ENCODE assay signal across 1 cellular context in genomic region chr2:17753803-17754663, GRCh38.
TF ChIP-seq lines count a peak whose summit lies in the region.

GEN1 (plus strand) TSS chr2:17754138; CDS start chr2:17759944, 5,806 bp downstream.
SMC6 (minus strand) TSS chr2:17753810; CDS start chr2:17745946, 7,864 bp downstream.

TF ChIP-seq in HepG2, 621 proteins besides CTCF, POLR2A, EP300 and RAD21 (continued from another document and continues in another):
- peak in 1 of 2 experiments; percentile 43; a peak in 1 of 4 replicates for TF ChIP-seq REST (IDR thresholded peaks at IDR 0.05; ENCODE audit: borderline replicate concordance in 1 of 2, low read depth in 1 of 2, low read length in 2 of 2)
- peak; percentile 58; the same call in 1 of the 2 replicates for TF ChIP-seq ZNF703 (CRISPR knock-in tag; IDR thresholded peaks at IDR 0.05; ENCODE audit: borderline replicate concordance)
- 0 out of 2 replicates have a peak, but pooled peaks have one; percentile 5 for TF ChIP-seq ZNF839 (CRISPR knock-in tag; IDR thresholded peaks at IDR 0.05; ENCODE audit: borderline replicate concordance)
- TF ChIP-seq ZNF138 (CRISPR knock-in tag; IDR thresholded peaks at IDR 0.05; ENCODE audit: low read depth), result 0 out of 2 replicates have a peak, but pooled peaks have one; percentile 7
- TF ChIP-seq ZBTB37 (CRISPR knock-in tag; IDR thresholded peaks at IDR 0.05), result 0 out of 2 replicates have a peak, but pooled peaks have one; percentile 22
- no peak for TF ChIP-seq RNF2 (conservative IDR thresholded peaks at IDR 0.05; ENCODE audit: low read depth)
- peak; percentile 51; the same call in 1 of the 2 replicates for TF ChIP-seq ZFX (CRISPR knock-in tag; IDR thresholded peaks at IDR 0.05; ENCODE audit: low read depth)
- TF ChIP-seq HNRNPH1 (optimal IDR thresholded peaks at IDR 0.05; ENCODE audit: low read depth, low read length), result peak; percentile 24
- no peak; the same call in 1 of the 2 replicates for TF ChIP-seq ZNF276 (CRISPR knock-in tag; IDR thresholded peaks at IDR 0.05; ENCODE audit: low read depth)
- peak; percentile 68 for TF ChIP-seq ZNF687 (CRISPR knock-in tag; IDR thresholded peaks at IDR 0.05)
- TF ChIP-seq ZNF20 (CRISPR knock-in tag; IDR thresholded peaks at IDR 0.05), result no peak
- peak; percentile 78 for TF ChIP-seq ZNF878 (CRISPR knock-in tag; IDR thresholded peaks at IDR 0.05)
- TF ChIP-seq TBX2 (CRISPR knock-in tag; IDR thresholded peaks at IDR 0.05; ENCODE audit: borderline replicate concordance), result peak; percentile 22; the same call in 1 of the 2 replicates
- peak; percentile 63 for TF ChIP-seq MYPOP (CRISPR knock-in tag; IDR thresholded peaks at IDR 0.05)
- TF ChIP-seq ZNF354B (CRISPR knock-in tag; IDR thresholded peaks at IDR 0.05), result no peak
- TF ChIP-seq POLR2G (IDR thresholded peaks at IDR 0.05; ENCODE audit: low read depth, low read length), result peak; percentile 82
- TF ChIP-seq PTBP1 (IDR thresholded peaks at IDR 0.05; ENCODE audit: low read depth, low read length, poor library complexity, severe bottlenecking), result peak; percentile 53
- TF ChIP-seq NFAT5 (CRISPR knock-in tag; IDR thresholded peaks at IDR 0.05), result peak; percentile 19
- TF ChIP-seq ZNF670 (CRISPR knock-in tag; IDR thresholded peaks at IDR 0.05; ENCODE audit: borderline replicate concordance), result no peak
- peak; percentile 50 for TF ChIP-seq CREM (IDR thresholded peaks at IDR 0.05)
- TF ChIP-seq CREM (CRISPR knock-in tag; IDR thresholded peaks at IDR 0.05), result no peak
- TF ChIP-seq ELF3 (CRISPR knock-in tag; IDR thresholded peaks at IDR 0.05), result peak; percentile 89
- peak; percentile 50; the same call in 1 of the 2 replicates for TF ChIP-seq DMAP1 (CRISPR knock-in tag; IDR thresholded peaks at IDR 0.05)
- TF ChIP-seq HMG20B (CRISPR knock-in tag; conservative IDR thresholded peaks at IDR 0.05), result no peak
- TF ChIP-seq EHMT2 (IDR thresholded peaks at IDR 0.05; ENCODE audit: borderline replicate concordance, low read depth, low read length), result no peak
- TF ChIP-seq DPF2 (CRISPR knock-in tag; IDR thresholded peaks at IDR 0.05; ENCODE audit: borderline replicate concordance, low read depth), result 0 out of 2 replicates have a peak, but pooled peaks have one; percentile 11
- peak; percentile 76 for TF ChIP-seq ETV5 (CRISPR knock-in tag; IDR thresholded peaks at IDR 0.05; ENCODE audit: borderline replicate concordance)
- 0 out of 2 replicates have a peak, but pooled peaks have one; percentile 5 for TF ChIP-seq MIER2 (CRISPR knock-in tag; IDR thresholded peaks at IDR 0.05)
- TF ChIP-seq KDM4B (CRISPR knock-in tag; IDR thresholded peaks at IDR 0.05), result 0 out of 2 replicates have a peak, but pooled peaks have one; percentile 67
- peak; percentile 63; the same call in 1 of the 2 replicates for TF ChIP-seq PRMT3 (CRISPR knock-in tag; IDR thresholded peaks at IDR 0.05; ENCODE audit: borderline replicate concordance, low read depth)
- TF ChIP-seq MATR3 (CRISPR knock-in tag; IDR thresholded peaks at IDR 0.05), result no peak
- no peak for TF ChIP-seq KAT7 (CRISPR knock-in tag; IDR thresholded peaks at IDR 0.05; ENCODE audit: borderline replicate concordance)
- TF ChIP-seq GABPA (IDR thresholded peaks at IDR 0.05; ENCODE audit: low read depth, low read length), result peak; percentile 87
- TF ChIP-seq GABPA (CRISPR knock-in tag; IDR thresholded peaks at IDR 0.05; ENCODE audit: low read depth), result peak; percentile 95
- TF ChIP-seq CERS6 (CRISPR knock-in tag; IDR thresholded peaks at IDR 0.05), result no peak
- peak; percentile 95; the same call in 2 of the 3 replicates for TF ChIP-seq MXI1 (IDR thresholded peaks at IDR 0.05; ENCODE audit: borderline replicate concordance, low read depth, low read length)
- TF ChIP-seq GMEB2 (CRISPR knock-in tag; IDR thresholded peaks at IDR 0.05; ENCODE audit: low read depth), result no peak
- no peak for TF ChIP-seq SP1 (IDR thresholded peaks at IDR 0.05)
- TF ChIP-seq SP1 (CRISPR knock-in tag; IDR thresholded peaks at IDR 0.05), result peak; percentile 80; the same call in 1 of the 2 replicates
- TF ChIP-seq U2AF1 (optimal IDR thresholded peaks at IDR 0.05; ENCODE audit: low read depth, low read length), result peak; percentile 66
